8 cellular contexts compared by ENCODE assay signal in the genomic region with DNA sequence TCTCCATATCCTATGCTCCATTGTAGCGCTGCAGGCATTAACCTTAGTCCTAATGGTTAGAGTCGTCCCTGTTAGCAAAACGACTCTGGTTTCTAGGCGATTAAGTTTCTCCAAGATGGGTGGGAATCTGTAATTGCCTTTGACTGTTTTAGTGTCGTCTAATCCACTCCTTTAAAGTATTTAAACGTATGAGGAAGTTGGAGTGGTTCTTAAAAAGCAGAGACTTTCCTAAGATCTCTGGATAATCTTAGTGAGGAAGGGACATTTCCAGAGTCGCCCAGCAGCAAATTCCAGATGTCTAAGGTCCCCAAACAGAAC. TPM values are rescaled to one million over a fixed set of nuclear protein-coding genes. Genes with fewer than 3 reads are reported as not detected.
DNase-seq lines count a peak whose midpoint lies in the region; ATAC-seq and TF ChIP-seq lines count a peak whose summit lies in the region.

No MANE protein-coding gene starts in this region.

- TF ChIP-seq CTCF in astrocyte of the cerebellum (IDR thresholded peaks at IDR 0.05; ENCODE audit: low read depth, low read length, missing control alignments) (no peak), liver (IDR thresholded peaks at IDR 0.05; ENCODE audit: low read depth, low read length, missing input control) (no peak), thoracic aorta (IDR thresholded peaks at IDR 0.05) (no peak), GM13977 (IDR thresholded peaks at IDR 0.05; ENCODE audit: extremely low read depth, insufficient read depth, missing control alignments) (no peak)

- H3K36me3 ChIP-seq in liver (ENCODE audit: control insufficient read depth in 4 of 4, insufficient read depth in 3 of 4, low read depth in 1 of 4, low read length in 3 of 4) (peaks cover 5 to 31% (median 18%) of the 10 kb centered on the region in 4 donors), thoracic aorta (peaks cover 3% of the 10 kb centered on the region)

- H3K4me1 Mint-ChIP-seq in activated CD8-positive, alpha-beta memory T cell treated with anti-CD3 and anti-CD28 coated beads, Interleukin-2, amount 10 ng/mL, durations not matched to agents 7 days and 5 days = peaks cover 43% of the 10 kb centered on the region

- H3K9me3 ChIP-seq in liver (ENCODE audit: control insufficient read depth in 4 of 4, low read length in 3 of 4) = no peaks in the 10 kb centered on the region
- H3K9me3 ChIP-seq in thoracic aorta = no peaks in the 10 kb centered on the region

- H3K36me3 Mint-ChIP-seq in activated CD8-positive, alpha-beta memory T cell treated with anti-CD3 and anti-CD28 coated beads, Interleukin-2, amount 10 ng/mL, durations not matched to agents 7 days and 5 days = peaks cover 54% of the 10 kb centered on the region

- H3K4me3 ChIP-seq in astrocyte of the cerebellum (ENCODE audit: low read depth, low read length) (peak overlapping the region; percentile 91), liver (ENCODE audit: low read depth in 1 of 3, low read length in 3 of 3) (peak overlapping the region; percentile 59 to 86 (median 77)), thoracic aorta (peak overlapping the region; percentile 77)

- WGBS in liver = 0% methylated on average over 7 of the region's 7 CpGs

- H3K4me3 Mint-ChIP-seq in activated CD8-positive, alpha-beta memory T cell treated with anti-CD3 and anti-CD28 coated beads, Interleukin-2, amount 10 ng/mL, durations not matched to agents 7 days and 5 days = peak overlapping the region; percentile 98

- H3K4me1 ChIP-seq in liver (ENCODE audit: control insufficient read depth in 4 of 4, insufficient read depth in 4 of 4, low read length in 3 of 4) (peaks cover 8 to 25% (median 17%) of the 10 kb centered on the region in 4 donors), thoracic aorta (ENCODE audit: control insufficient read depth in 1 of 2, low read depth in 2 of 2) (peaks cover 11 to 35% of the 10 kb centered on the region in 2 donors)

- ATAC-seq in activated CD8-positive, alpha-beta memory T cell treated with anti-CD3 and anti-CD28 coated beads, Interleukin-2, amount 10 ng/mL, durations not matched to agents 7 days and 5 days = no peak
- ATAC-seq in thoracic aorta (ENCODE audit: insufficient number of reproducible peaks, low FRiP score, low read depth) = no peak

- H3K27ac Mint-ChIP-seq in activated CD8-positive, alpha-beta memory T cell treated with anti-CD3 and anti-CD28 coated beads, Interleukin-2, amount 10 ng/mL, durations not matched to agents 7 days and 5 days = peak overlapping the region; percentile 100

- H3K9me3 Mint-ChIP-seq in activated CD8-positive, alpha-beta memory T cell treated with anti-CD3 and anti-CD28 coated beads, Interleukin-2, amount 10 ng/mL, durations not matched to agents 7 days and 5 days (ENCODE audit: low read depth) = no peaks in the 10 kb centered on the region

- H3K27ac ChIP-seq in liver (ENCODE audit: low read depth in 1 of 2, low read length in 2 of 2) (peak overlapping the region; percentile 95 to 96), thoracic aorta (peak overlapping the region; percentile 89 to 99)

- CTCF ChIA-PET in activated CD8-positive, alpha-beta memory T cell treated with anti-CD3 and anti-CD28 coated beads, Interleukin-2, amount 10 ng/mL, durations not matched to agents 7 days and 5 days (lab: Charles Lee) = no interaction called here

- no peaks in the 10 kb centered on the region for H3K27me3 Mint-ChIP-seq in activated CD8-positive, alpha-beta memory T cell treated with anti-CD3 and anti-CD28 coated beads, Interleukin-2, amount 10 ng/mL, durations not matched to agents 7 days and 5 days

- TF ChIP-seq RAD21 in liver (IDR thresholded peaks at IDR 0.05) = no peak

- H3K27me3 ChIP-seq in liver (ENCODE audit: control insufficient read depth in 4 of 4, insufficient read depth in 4 of 4, low read length in 3 of 4) (no peaks in the 10 kb centered on the region), thoracic aorta (replicated peaks; ENCODE audit: insufficient read depth) (no peaks in the 10 kb centered on the region)

- H3K9ac ChIP-seq in liver (ENCODE audit: low read depth in 1 of 2, low read length in 2 of 2) = peak overlapping the region; percentile 70 to 96

- no peak for DNase-seq in activated CD8-positive, alpha-beta memory T cell treated with anti-CD3 and anti-CD28 coated beads, Interleukin-2, amount 10 ng/mL, durations not matched to agents 7 days and 5 days
- no peak for DNase-seq in activated CD8-positive, alpha-beta memory T cell treated with anti-CD3 and anti-CD28 coated beads, Interleukin-2, amount 50 U/mL, for 48 hours
- DNase-seq in astrocyte of the cerebellum (ENCODE audit: low read depth) = no peak
- DNase-seq in thoracic aorta (ENCODE audit: low spot score) = no peak
- no peak for DNase-seq in DMS79 (lab: John Stamatoyannopoulos, UW)
- no peak for DNase-seq in GM13977 (ENCODE audit: low spot score)
- no peak for DNase-seq in KBM-7

- in situ Hi-C loops in astrocyte of the cerebellum (cut with HindIII; ENCODE audit: low sequenced_read_pairs) (no loop called here), GM13977 (cut with MboI; ENCODE audit: low pct_unique_long_range_greater_than_20kb, low sequenced_read_pairs, unreplicated experiment) (loop anchor here (25.0 kb wide), 1 partner anchor 394 kb away; no protein-coding TSS in a partner anchor), KBM-7 (cut with MboI; ENCODE audit: low pct_unique_long_range_greater_than_20kb, low sequenced_read_pairs) (no loop called here)

TF ChIP-seq in liver, 16 proteins besides CTCF, POLR2A, EP300 and RAD21:
- TF ChIP-seq FOXA1 (IDR thresholded peaks at IDR 0.05) (no peak), TAF1 (conservative IDR thresholded peaks at IDR 0.05) (peak; percentile 62), JUND (IDR thresholded peaks at IDR 0.05) (no peak), GABPA (IDR thresholded peaks at IDR 0.05 in 1 of 2, conservative IDR thresholded peaks at IDR 0.05 in 1 of 2) (peak in 1 of 2 donors; percentile 72)
TF ChIP-seq in liver: peak in this region for 2.

RNA-seq across cellular contexts. Expression of gene MRPS18C, which starts 0.3 kb away (rescaled TPM):
- 10 to 100 TPM; 53.9 to 64.4 TPM for total RNA-seq in activated CD8-positive, alpha-beta memory T cell treated with anti-CD3 and anti-CD28 coated beads, Interleukin-2, amount 10 ng/mL, durations not matched to agents 7 days and 5 days
- total RNA-seq in liver (10 to 100 TPM; 12.2 to 20.7 TPM), thoracic aorta (10 to 100 TPM in 1 of 2 donors, 1 to 10 TPM in 1; 7.6 to 17.3 TPM)
- polyA plus RNA-seq in liver = 10 to 100 TPM; 13.4 to 97.3 TPM

RNA-seq across cellular contexts. Expression of gene HELQ, which starts 0.5 kb away (rescaled TPM):
- total RNA-seq in activated CD8-positive, alpha-beta memory T cell treated with anti-CD3 and anti-CD28 coated beads, Interleukin-2, amount 10 ng/mL, durations not matched to agents 7 days and 5 days = 10 to 100 TPM; 14.8 to 16.7 TPM
- total RNA-seq in liver (10 to 100 TPM in 1 of 2 donors, 1 to 10 TPM in 1; 7.6 to 10.0 TPM), thoracic aorta (10 to 100 TPM; 11.6 to 19.6 TPM)
- polyA plus RNA-seq in liver = 1 to 10 TPM; 5.8 TPM

RNA-seq across cellular contexts. Expression of gene ABRAXAS1, which starts 28.8 kb away (rescaled TPM):
- total RNA-seq in activated CD8-positive, alpha-beta memory T cell treated with anti-CD3 and anti-CD28 coated beads, Interleukin-2, amount 10 ng/mL, durations not matched to agents 7 days and 5 days = 10 to 100 TPM; 11.3 to 11.5 TPM
- total RNA-seq in liver = 1 to 10 TPM; 1.6 to 7.8 TPM
- 1 to 10 TPM in 1 of 2 donors, under 1 TPM in 1; 0.96 to 1.0 TPM for polyA plus RNA-seq in liver
- total RNA-seq in thoracic aorta = 10 to 100 TPM in 1 of 2 donors, 1 to 10 TPM in 1; 2.4 to 14.0 TPM
